ENCODE assay signal across 8 cellular contexts in the genomic region with DNA sequence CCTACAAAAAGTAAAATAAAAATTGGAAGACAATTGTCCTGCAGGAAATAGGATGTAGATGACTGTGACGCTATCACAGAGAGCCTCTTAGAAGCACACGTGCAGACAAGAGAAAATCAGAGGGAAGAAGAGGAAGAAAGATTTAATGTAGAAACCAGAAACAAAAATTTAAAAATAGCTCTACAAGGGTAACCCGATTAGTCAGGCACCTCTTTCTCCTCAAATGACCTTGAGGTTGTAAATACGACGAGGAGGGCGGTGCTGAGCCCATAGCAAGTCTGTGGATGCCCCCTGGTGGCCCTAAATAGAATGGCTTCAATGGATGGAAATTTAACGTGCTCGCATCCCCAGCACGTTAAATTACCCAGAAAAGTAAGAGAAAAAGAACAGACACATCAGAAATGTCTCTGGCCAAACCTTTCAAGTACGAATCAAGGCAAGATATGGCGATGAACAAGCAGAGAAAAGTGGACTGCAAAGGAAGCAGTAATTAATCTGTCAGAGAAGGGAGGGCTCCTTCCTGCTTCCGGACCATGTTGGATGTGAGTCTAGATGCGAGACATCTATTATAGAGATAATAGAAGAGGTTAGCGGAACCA.
DNase-seq lines count a peak whose midpoint lies in the region; ATAC-seq lines count a peak whose summit lies in the region.

No MANE protein-coding gene starts in this region.

- ATAC-seq in HG03196 (IDR thresholded peaks at IDR 0.05; ENCODE audit: unreplicated experiment), result peak; percentile 68

- DNase-seq in activated gamma-delta T cell treated with Interleukin-2 at 50 U/mL for 16 hours (peak; percentile 69), activated gamma-delta T cell (lab: John Stamatoyannopoulos, UW) (no peak), NCI-H446 treated with DMSO at 0.1 percent for 48 hours (lab: John Stamatoyannopoulos, UW) (peak; percentile 61), left kidney (ENCODE audit: low read depth, low spot score) (peak; percentile 94)
- peak; percentile 41 to 57 for DNase-seq in activated CD4-positive, alpha-beta T cell treated with anti-CD3 and anti-CD28 coated beads for 24 hours (ENCODE audit: low read depth in 2 of 2)
- peak; percentile 73 for DNase-seq in stimulated activated CD4-positive, alpha-beta T cell treated with anti-CD3 and anti-CD28 coated beads, Interleukin-2, amount 100 ng/mL, for 4 hours (ENCODE audit: low read depth)

- H3K27ac ChIP-seq in cingulate gyrus (ENCODE audit: low read depth, low read length), result peak overlapping the region; percentile 26
